11 cellular contexts compared by ENCODE assay signal in the genomic region with DNA sequence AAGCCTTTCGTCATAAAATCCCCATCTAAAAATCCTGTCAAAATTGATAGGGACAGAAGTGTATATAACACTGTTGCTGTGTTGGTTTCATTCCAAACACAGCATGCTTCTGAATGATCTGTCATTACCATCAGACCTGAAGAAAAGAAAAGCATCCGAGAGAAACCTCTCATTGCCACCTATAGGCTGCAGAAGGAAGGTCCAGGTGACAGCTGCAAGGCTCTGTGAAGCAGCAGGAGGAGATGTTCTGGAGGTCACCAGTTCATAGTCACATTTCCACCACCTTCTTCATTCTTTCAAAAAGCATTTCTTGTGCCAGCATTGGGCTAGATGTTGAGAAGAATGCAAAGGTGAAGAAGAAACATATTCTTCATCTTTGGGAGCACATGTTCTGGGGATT.
A peak's percentile ranks its signal among the peaks of the same experiment; 100 is the strongest.
DNase-seq lines count a peak whose midpoint lies in the region; ATAC-seq and TF ChIP-seq lines count a peak whose summit lies in the region.
"Had no signal": no experiment of that assay in that cellular context is flagged by ENCODE, and none has a peak within 500 bp of the region (broad histone marks: within the 10 kb centered on the region; RNA-seq: fewer than 3 reads in every experiment).

No MANE protein-coding gene starts in this region.

- peak; percentile 45 for ATAC-seq in HG02610 (IDR thresholded peaks at IDR 0.05; ENCODE audit: unreplicated experiment)
- peak; percentile 85 for ATAC-seq in left lobe of liver
- no peak for ATAC-seq in psoas muscle
- ATAC-seq: esophagus mucosa had no signal

- no peak overlapping the region for H3K27ac ChIP-seq in psoas muscle
- H3K27ac ChIP-seq: adrenal gland had no signal

- H3K4me3 ChIP-seq in psoas muscle = no peak overlapping the region
- H3K4me3 ChIP-seq: adrenal gland had no signal

- H3K36me3 ChIP-seq in psoas muscle (ENCODE audit: insufficient read depth in 1 of 2, low read depth in 1 of 2) = no peaks in the 10 kb centered on the region
- H3K36me3 ChIP-seq: adrenal gland had no signal

- no peaks in the 10 kb centered on the region for H3K9me3 ChIP-seq in psoas muscle
- H3K9me3 ChIP-seq: adrenal gland had no signal

- no peaks in the 10 kb centered on the region for H3K4me1 ChIP-seq in psoas muscle
- H3K4me1 ChIP-seq: adrenal gland had no signal

- TF ChIP-seq CTCF in GM10266 (IDR thresholded peaks at IDR 0.05; ENCODE audit: control insufficient read depth, insufficient read depth, low read depth, missing control alignments) = peak; percentile 4
- no peak for TF ChIP-seq CTCF in psoas muscle (IDR thresholded peaks at IDR 0.05)

- H3K27me3 ChIP-seq in psoas muscle (ENCODE audit: insufficient read depth in 3 of 3, low read length in 2 of 3) = no peaks in the 10 kb centered on the region
- H3K27me3 ChIP-seq: adrenal gland had no signal

- WGBS in psoas muscle, 3 donors = 83 to 94% (median 84%) methylated on average over 2 of the region's 2 CpGs

- intact Hi-C loops in psoas muscle (cut with DNase I) = no loop called here

- no peak for DNase-seq in GM10266 (ENCODE audit: extremely low spot score)
- peak; percentile 29 for DNase-seq in SW480 (ENCODE audit: low spot score)
- no peak for DNase-seq in left lobe of liver (ENCODE audit: low spot score)
- no peak for DNase-seq in stimulated activated CD4-positive, alpha-beta T cell treated with anti-CD3 and anti-CD28 coated beads, Interleukin-12 subunit alpha, Interleukin-12 subunit beta, amount 100 ng/mL, for 4 hours
- DNase-seq in T1000 (lab: John Stamatoyannopoulos, UW) = no peak
- no peak for DNase-seq in NCI-H187 treated with DMSO at 0.1 percent for 48 hours (lab: John Stamatoyannopoulos, UW)
- DNase-seq in psoas muscle = no peak
- DNase-seq: adrenal gland, posterior cingulate gyrus had no signal

Comparison
In these comparisons a context has a peak if more than half of its experiments do, and no peak if none do; other contexts are left out.
1. ATAC-seq: peak in HG02610 (single experiment) and left lobe of liver (single experiment); none in psoas muscle (0 of 4).